In the genomic region with DNA sequence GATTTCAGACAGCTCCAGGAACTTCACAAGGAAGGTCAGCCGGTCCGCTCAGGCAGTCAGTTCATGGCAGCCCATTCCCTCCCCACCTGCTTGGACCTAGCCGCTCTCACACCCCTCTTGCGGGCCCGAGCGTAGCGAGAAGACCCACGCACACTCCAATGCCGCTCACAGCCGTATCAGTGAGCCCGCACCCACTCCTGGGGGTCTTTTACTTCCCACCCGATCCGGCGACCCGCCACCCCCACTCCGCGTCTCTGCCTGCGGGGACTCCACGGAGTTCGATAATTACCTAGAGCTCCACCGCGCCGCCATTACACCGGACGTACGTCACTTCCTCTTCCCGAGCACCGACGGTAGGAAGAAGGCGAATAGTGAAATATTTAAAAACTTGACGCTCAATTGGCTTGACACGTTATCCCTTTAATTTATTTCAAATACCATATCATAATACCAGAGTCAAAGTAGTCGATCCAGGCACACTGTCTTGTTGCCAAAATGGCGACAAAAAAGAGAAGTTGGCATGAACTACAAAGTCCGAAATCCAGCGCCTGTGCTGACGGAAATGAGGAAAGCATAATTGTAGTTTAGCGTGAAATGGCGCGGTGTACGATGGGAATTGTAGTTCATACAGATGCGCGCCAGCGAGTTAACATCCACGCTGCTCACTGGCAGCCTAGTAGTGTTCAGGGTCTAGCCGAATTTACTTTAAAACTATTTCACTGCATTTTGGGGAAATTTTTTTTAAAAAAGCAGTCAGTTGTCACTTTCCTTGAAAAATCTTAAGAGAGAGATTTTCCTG, we compare ENCODE assay signal across 1 cellular context.
A peak's percentile ranks its signal among the peaks of the same experiment; 100 is the strongest.
TF ChIP-seq lines count a peak whose summit lies in the region.

CWC22 (minus strand) TSS at position 517 of the 799 bp plus-strand sequence. CDS start 13,956 bp downstream, outside the sequence.

TF ChIP-seq in HEK293, 187 proteins besides CTCF, POLR2A, EP300 and RAD21 (continued from another document and continues in another):
- TF ChIP-seq YY2 (tag by site-specific recombination; IDR thresholded peaks at IDR 0.05) (peak; percentile 84), ZNF341 (tag by site-specific recombination; IDR thresholded peaks at IDR 0.05; ENCODE audit: low read depth) (no peak), PRDM10 (tag by site-specific recombination; IDR thresholded peaks at IDR 0.05) (peak; percentile 30; the same call in 1 of the 2 replicates), ZIC2 (tag by site-specific recombination; IDR thresholded peaks at IDR 0.05) (no peak), ZNF621 (tag by site-specific recombination; IDR thresholded peaks at IDR 0.05) (no peak), ZNF223 (tag by site-specific recombination; IDR thresholded peaks at IDR 0.05) (no peak), KLF8 (tag by site-specific recombination; IDR thresholded peaks at IDR 0.05) (0 out of 2 replicates have a peak, but pooled peaks have one; percentile 32), ZNF221 (tag by site-specific recombination; IDR thresholded peaks at IDR 0.05; ENCODE audit: borderline replicate concordance) (no peak), ZNF585B (tag by site-specific recombination; IDR thresholded peaks at IDR 0.05) (no peak), ZBTB48 (tag by site-specific recombination; IDR thresholded peaks at IDR 0.05) (no peak), ZNF114 (tag by site-specific recombination; IDR thresholded peaks at IDR 0.05) (no peak), ZNF248 (tag by site-specific recombination; IDR thresholded peaks at IDR 0.05) (no peak), ZNF426 (tag by site-specific recombination; IDR thresholded peaks at IDR 0.05) (no peak), ZSCAN18 (tag by site-specific recombination; IDR thresholded peaks at IDR 0.05) (no peak), GLIS1 (tag by site-specific recombination; IDR thresholded peaks at IDR 0.05) (no peak), GLI4 (tag by site-specific recombination; IDR thresholded peaks at IDR 0.05) (no peak), INSM2 (tag by site-specific recombination; IDR thresholded peaks at IDR 0.05) (no peak), ZNF677 (tag by site-specific recombination; IDR thresholded peaks at IDR 0.05) (no peak), ZNF211 (tag by site-specific recombination; IDR thresholded peaks at IDR 0.05; ENCODE audit: low read depth) (no peak), IKZF3 (tag by site-specific recombination; IDR thresholded peaks at IDR 0.05) (no peak), ZBTB7A (tag by site-specific recombination; IDR thresholded peaks at IDR 0.05; ENCODE audit: low read depth) (no peak), ZFP37 (tag by site-specific recombination; IDR thresholded peaks at IDR 0.05) (no peak; the same call in 1 of the 2 replicates), SP7 (tag by site-specific recombination; IDR thresholded peaks at IDR 0.05) (no peak; the same call in 1 of the 2 replicates), ZNF596 (tag by site-specific recombination; IDR thresholded peaks at IDR 0.05) (no peak), PRDM6 (tag by site-specific recombination; IDR thresholded peaks at IDR 0.05) (no peak), ZBTB17 (tag by site-specific recombination; IDR thresholded peaks at IDR 0.05) (peak; percentile 84), SETDB1 (IDR thresholded peaks at IDR 0.05; ENCODE audit: insufficient read length, low read length) (no peak), GLIS2 (tag by site-specific recombination; IDR thresholded peaks at IDR 0.05) (no peak), ZNF350 (tag by site-specific recombination; IDR thresholded peaks at IDR 0.05) (no peak), ZNF501 (tag by site-specific recombination; IDR thresholded peaks at IDR 0.05) (0 out of 2 replicates have a peak, but pooled peaks have one; percentile 49)
- TF ChIP-seq, protein P1, sequence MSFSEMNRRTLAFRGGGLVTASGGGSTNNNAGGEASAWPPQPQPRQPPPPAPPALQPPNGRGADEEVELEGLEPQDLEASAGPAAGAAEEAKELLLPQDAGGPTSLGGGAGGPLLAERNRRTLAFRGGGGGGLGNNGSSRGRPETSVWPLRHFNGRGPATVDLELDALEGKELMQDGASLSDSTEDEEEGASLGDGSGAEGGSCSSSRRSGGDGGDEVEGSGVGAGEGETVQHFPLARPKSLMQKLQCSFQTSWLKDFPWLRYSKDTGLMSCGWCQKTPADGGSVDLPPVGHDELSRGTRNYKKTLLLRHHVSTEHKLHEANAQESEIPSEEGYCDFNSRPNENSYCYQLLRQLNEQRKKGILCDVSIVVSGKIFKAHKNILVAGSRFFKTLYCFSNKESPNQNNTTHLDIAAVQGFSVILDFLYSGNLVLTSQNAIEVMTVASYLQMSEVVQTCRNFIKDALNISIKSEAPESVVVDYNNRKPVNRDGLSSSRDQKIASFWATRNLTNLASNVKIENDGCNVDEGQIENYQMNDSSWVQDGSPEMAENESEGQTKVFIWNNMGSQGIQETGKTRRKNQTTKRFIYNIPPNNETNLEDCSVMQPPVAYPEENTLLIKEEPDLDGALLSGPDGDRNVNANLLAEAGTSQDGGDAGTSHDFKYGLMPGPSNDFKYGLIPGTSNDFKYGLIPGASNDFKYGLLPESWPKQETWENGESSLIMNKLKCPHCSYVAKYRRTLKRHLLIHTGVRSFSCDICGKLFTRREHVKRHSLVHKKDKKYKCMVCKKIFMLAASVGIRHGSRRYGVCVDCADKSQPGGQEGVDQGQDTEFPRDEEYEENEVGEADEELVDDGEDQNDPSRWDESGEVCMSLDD (tag by site-specific recombination; IDR thresholded peaks at IDR 0.05): no peak
- TF ChIP-seq, protein P2, sequence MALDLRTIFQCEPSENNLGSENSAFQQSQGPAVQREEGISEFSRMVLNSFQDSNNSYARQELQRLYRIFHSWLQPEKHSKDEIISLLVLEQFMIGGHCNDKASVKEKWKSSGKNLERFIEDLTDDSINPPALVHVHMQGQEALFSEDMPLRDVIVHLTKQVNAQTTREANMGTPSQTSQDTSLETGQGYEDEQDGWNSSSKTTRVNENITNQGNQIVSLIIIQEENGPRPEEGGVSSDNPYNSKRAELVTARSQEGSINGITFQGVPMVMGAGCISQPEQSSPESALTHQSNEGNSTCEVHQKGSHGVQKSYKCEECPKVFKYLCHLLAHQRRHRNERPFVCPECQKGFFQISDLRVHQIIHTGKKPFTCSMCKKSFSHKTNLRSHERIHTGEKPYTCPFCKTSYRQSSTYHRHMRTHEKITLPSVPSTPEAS (tag by site-specific recombination; IDR thresholded peaks at IDR 0.05): 0 out of 2 replicates have a peak, but pooled peaks have one; percentile 15
- TF ChIP-seq, protein P3, sequence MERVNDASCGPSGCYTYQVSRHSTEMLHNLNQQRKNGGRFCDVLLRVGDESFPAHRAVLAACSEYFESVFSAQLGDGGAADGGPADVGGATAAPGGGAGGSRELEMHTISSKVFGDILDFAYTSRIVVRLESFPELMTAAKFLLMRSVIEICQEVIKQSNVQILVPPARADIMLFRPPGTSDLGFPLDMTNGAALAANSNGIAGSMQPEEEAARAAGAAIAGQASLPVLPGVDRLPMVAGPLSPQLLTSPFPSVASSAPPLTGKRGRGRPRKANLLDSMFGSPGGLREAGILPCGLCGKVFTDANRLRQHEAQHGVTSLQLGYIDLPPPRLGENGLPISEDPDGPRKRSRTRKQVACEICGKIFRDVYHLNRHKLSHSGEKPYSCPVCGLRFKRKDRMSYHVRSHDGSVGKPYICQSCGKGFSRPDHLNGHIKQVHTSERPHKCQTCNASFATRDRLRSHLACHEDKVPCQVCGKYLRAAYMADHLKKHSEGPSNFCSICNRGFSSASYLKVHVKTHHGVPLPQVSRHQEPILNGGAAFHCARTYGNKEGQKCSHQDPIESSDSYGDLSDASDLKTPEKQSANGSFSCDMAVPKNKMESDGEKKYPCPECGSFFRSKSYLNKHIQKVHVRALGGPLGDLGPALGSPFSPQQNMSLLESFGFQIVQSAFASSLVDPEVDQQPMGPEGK (tag by site-specific recombination; IDR thresholded peaks at IDR 0.05): peak; percentile 61; the same call in 1 of the 2 replicates
- TF ChIP-seq, protein P4, sequence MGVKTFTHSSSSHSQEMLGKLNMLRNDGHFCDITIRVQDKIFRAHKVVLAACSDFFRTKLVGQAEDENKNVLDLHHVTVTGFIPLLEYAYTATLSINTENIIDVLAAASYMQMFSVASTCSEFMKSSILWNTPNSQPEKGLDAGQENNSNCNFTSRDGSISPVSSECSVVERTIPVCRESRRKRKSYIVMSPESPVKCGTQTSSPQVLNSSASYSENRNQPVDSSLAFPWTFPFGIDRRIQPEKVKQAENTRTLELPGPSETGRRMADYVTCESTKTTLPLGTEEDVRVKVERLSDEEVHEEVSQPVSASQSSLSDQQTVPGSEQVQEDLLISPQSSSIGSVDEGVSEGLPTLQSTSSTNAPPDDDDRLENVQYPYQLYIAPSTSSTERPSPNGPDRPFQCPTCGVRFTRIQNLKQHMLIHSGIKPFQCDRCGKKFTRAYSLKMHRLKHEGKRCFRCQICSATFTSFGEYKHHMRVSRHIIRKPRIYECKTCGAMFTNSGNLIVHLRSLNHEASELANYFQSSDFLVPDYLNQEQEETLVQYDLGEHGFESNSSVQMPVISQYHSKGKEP (tag by site-specific recombination; IDR thresholded peaks at IDR 0.05): no peak
- TF ChIP-seq, protein P5, sequence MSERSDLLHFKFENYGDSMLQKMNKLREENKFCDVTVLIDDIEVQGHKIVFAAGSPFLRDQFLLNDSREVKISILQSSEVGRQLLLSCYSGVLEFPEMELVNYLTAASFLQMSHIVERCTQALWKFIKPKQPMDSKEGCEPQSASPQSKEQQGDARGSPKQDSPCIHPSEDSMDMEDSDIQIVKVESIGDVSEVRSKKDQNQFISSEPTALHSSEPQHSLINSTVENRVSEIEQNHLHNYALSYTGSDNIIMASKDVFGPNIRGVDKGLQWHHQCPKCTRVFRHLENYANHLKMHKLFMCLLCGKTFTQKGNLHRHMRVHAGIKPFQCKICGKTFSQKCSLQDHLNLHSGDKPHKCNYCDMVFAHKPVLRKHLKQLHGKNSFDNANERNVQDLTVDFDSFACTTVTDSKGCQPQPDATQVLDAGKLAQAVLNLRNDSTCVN (tag by site-specific recombination; optimal IDR thresholded peaks at IDR 0.05): peak; percentile 21
- TF ChIP-seq, protein P6, sequence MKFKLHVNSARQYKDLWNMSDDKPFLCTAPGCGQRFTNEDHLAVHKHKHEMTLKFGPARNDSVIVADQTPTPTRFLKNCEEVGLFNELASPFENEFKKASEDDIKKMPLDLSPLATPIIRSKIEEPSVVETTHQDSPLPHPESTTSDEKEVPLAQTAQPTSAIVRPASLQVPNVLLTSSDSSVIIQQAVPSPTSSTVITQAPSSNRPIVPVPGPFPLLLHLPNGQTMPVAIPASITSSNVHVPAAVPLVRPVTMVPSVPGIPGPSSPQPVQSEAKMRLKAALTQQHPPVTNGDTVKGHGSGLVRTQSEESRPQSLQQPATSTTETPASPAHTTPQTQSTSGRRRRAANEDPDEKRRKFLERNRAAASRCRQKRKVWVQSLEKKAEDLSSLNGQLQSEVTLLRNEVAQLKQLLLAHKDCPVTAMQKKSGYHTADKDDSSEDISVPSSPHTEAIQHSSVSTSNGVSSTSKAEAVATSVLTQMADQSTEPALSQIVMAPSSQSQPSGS (tag by site-specific recombination; IDR thresholded peaks at IDR 0.05; ENCODE audit: low read depth): no peak
